Comparison of ENCODE assay signal across 16 cellular contexts in the genomic region with DNA sequence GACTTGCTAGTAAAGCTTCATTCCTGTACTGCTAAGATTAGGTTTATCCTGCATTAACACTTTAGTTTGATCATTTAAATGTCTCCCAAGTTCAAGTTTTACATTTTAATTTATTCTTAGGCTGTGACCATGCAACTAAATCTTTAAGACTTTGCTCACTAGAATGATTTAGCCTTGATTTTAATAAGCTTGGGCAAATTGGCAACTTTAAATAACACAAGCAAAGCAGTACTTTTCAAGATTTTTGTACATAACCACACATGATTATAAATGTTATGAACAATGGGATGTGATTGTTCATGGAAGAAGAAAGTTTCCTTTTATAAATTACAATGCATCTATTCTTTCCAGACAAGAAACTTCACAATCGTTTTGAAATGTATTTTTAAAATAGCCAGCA.
DNase-seq lines count a peak whose midpoint lies in the region; ATAC-seq lines count a peak whose summit lies in the region.
"Had no signal": no experiment of that assay in that cellular context is flagged by ENCODE, and none has a peak within 500 bp of the region (broad histone marks: within the 10 kb centered on the region; RNA-seq: fewer than 3 reads in every experiment).

No MANE protein-coding gene starts in this region.

- peak; percentile 28 for DNase-seq in SK-MEL-5 (ENCODE audit: low read depth, low spot score)
- peak; percentile 65 for DNase-seq in globus pallidus (ENCODE audit: low spot score)
- peak; percentile 39 for DNase-seq in midbrain (lab: John Stamatoyannopoulos, UW)
- peak; percentile 71 for DNase-seq in superior temporal gyrus (ENCODE audit: extremely low spot score)
- no peak for DNase-seq in NCI-H2171 (lab: John Stamatoyannopoulos, UW)
- no peak for DNase-seq in DMS53 treated with DMSO at 0.1 percent for 48 hours (lab: John Stamatoyannopoulos, UW; ENCODE audit: unreplicated experiment)
- DNase-seq: AML-193; Caco-2; CD4-positive, alpha-beta T cell; DMS79; GDM1; HCEC 1CT had no signal

- in situ Hi-C loops in SK-MEL-5 (cut with HindIII; ENCODE audit: low pct_unique_long_range_greater_than_20kb, low sequenced_read_pairs) = no loop called here

- ATAC-seq in HG02678 (IDR thresholded peaks at IDR 0.05; ENCODE audit: unreplicated experiment) = no peak
- ATAC-seq: A549, GM23338, HepG2 had no signal

Comparison
In these comparisons a context has a peak if more than half of its experiments do, and no peak if none do; other contexts are left out.
1. DNase-seq: peak in SK-MEL-5 (single experiment), globus pallidus (single experiment), midbrain (single experiment) and superior temporal gyrus (single experiment); none in NCI-H2171 (single experiment) and DMS53 treated with DMSO at 0.1 percent for 48 hours (single experiment).